In genomic region chr1:207188901-207189300, GRCh38 we compare ENCODE assay signal across 23 cellular contexts.
DNase-seq lines count a peak whose midpoint lies in the region; ATAC-seq and TF ChIP-seq lines count a peak whose summit lies in the region.
"Had no signal": no experiment of that assay in that cellular context is flagged by ENCODE, and none has a peak within 500 bp of the region (broad histone marks: within the 10 kb centered on the region; RNA-seq: fewer than 3 reads in every experiment).

No MANE protein-coding gene starts in this region.

- H3K36me3 ChIP-seq in lower lobe of right lung = no peaks in the 10 kb centered on the region

- H3K27me3 Mint-ChIP-seq in dendritic cell treated with granulocyte-macrophage colony-stimulating factor and Interleukin-4, amounts not matched to agents 40 ng/mL and 50 ng/mL, for 4 days = peaks cover 2% of the 10 kb centered on the region
- peaks cover 5% of the 10 kb centered on the region for H3K27me3 Mint-ChIP-seq in activated T-helper 1 cell treated with anti-CD3 and anti-CD28 coated beads, Interleukin-12 subunit alpha, Interleukin-12 subunit beta, Interleukin-2, Interleukin-4 antibody, amounts not matched to agents 30 ng/mL and 10 ng/mL and 1 ng/mL, durations not matched to agents 14 hours and 24 hours and 36 hours (ENCODE audit: insufficient read depth)

- H3K9me3 ChIP-seq in lower lobe of right lung = no peaks in the 10 kb centered on the region

- no peak for TF ChIP-seq CTCF in lower lobe of right lung (IDR thresholded peaks at IDR 0.05)

- H3K27ac Mint-ChIP-seq in dendritic cell treated with granulocyte-macrophage colony-stimulating factor and Interleukin-4, amounts not matched to agents 40 ng/mL and 50 ng/mL, for 4 days = peak overlapping the region; percentile 65
- no peak overlapping the region for H3K27ac Mint-ChIP-seq in activated T-helper 1 cell treated with anti-CD3 and anti-CD28 coated beads, Interleukin-12 subunit alpha, Interleukin-12 subunit beta, Interleukin-2, Interleukin-4 antibody, amounts not matched to agents 30 ng/mL and 10 ng/mL and 1 ng/mL, durations not matched to agents 14 hours and 24 hours and 36 hours

- H3K27ac ChIP-seq in lower lobe of right lung = peak overlapping the region; percentile 12
- H3K27ac ChIP-seq: KMS-11, PC-9, SK-N-MC had no signal

- peak; percentile 3 for DNase-seq in NCI-H2029 (lab: John Stamatoyannopoulos, UW)
- DNase-seq in NCI-H2029 treated with DMSO at 0.1 percent for 48 hours (lab: John Stamatoyannopoulos, UW) = no peak
- no peak for DNase-seq in lower lobe of right lung
- DNase-seq in GDM1 (lab: John Stamatoyannopoulos, UW) = no peak
- DNase-seq in MV-4-11 (lab: John Stamatoyannopoulos, UW) = no peak
- DNase-seq in activated CD4-positive, CD25-positive, alpha-beta regulatory T cell treated with anti-CD3 and anti-CD28 coated beads, Interleukin-2, amount 50 U/mL, for 72 hours = no peak
- DNase-seq in activated T-helper 1 cell treated with anti-CD3 and anti-CD28 coated beads, Interleukin-12 subunit alpha, Interleukin-12 subunit beta, Interleukin-2, Interleukin-4 antibody, amounts not matched to agents 30 ng/mL and 10 ng/mL and 1 ng/mL, durations not matched to agents 14 hours and 24 hours and 36 hours (ENCODE audit: low spot score) = no peak
- DNase-seq: 8988T, AML-193, C1 segment of cervical spinal cord, EL, NCI-H1105, NCI-H146, NCI-H2081, NCI-H2171, NCI-H345, NCI-H524, PC-9, RPMI8226, SHP77 had no signal

- peaks cover 15% of the 10 kb centered on the region for H3K4me1 ChIP-seq in lower lobe of right lung

- H3K4me3 Mint-ChIP-seq in dendritic cell treated with granulocyte-macrophage colony-stimulating factor and Interleukin-4, amounts not matched to agents 40 ng/mL and 50 ng/mL, for 4 days = no peak overlapping the region
- H3K4me3 Mint-ChIP-seq in activated T-helper 1 cell treated with anti-CD3 and anti-CD28 coated beads, Interleukin-12 subunit alpha, Interleukin-12 subunit beta, Interleukin-2, Interleukin-4 antibody, amounts not matched to agents 30 ng/mL and 10 ng/mL and 1 ng/mL, durations not matched to agents 14 hours and 24 hours and 36 hours = no peak overlapping the region

- intact Hi-C loops in dendritic cell treated with granulocyte-macrophage colony-stimulating factor and Interleukin-4, amounts not matched to agents 40 ng/mL and 50 ng/mL, for 4 days (cut with micrococcal nuclease) = no loop called here
- intact Hi-C loops in lower lobe of right lung (cut with DNase I) = no loop called here
- intact Hi-C loops in activated T-helper 1 cell treated with anti-CD3 and anti-CD28 coated beads, Interleukin-12 subunit alpha, Interleukin-12 subunit beta, Interleukin-2, Interleukin-4 antibody, amounts not matched to agents 30 ng/mL and 10 ng/mL and 1 ng/mL, durations not matched to agents 14 hours and 24 hours and 36 hours (cut with micrococcal nuclease) = no loop called here

- H3K27me3 ChIP-seq in lower lobe of right lung (ENCODE audit: low read depth) = no peaks in the 10 kb centered on the region

- peaks cover 25% of the 10 kb centered on the region for H3K4me1 Mint-ChIP-seq in dendritic cell treated with granulocyte-macrophage colony-stimulating factor and Interleukin-4, amounts not matched to agents 40 ng/mL and 50 ng/mL, for 4 days (ENCODE audit: low read depth)
- no peaks in the 10 kb centered on the region for H3K4me1 Mint-ChIP-seq in activated T-helper 1 cell treated with anti-CD3 and anti-CD28 coated beads, Interleukin-12 subunit alpha, Interleukin-12 subunit beta, Interleukin-2, Interleukin-4 antibody, amounts not matched to agents 30 ng/mL and 10 ng/mL and 1 ng/mL, durations not matched to agents 14 hours and 24 hours and 36 hours (ENCODE audit: low read depth)

- no peak overlapping the region for H3K4me3 ChIP-seq in lower lobe of right lung
- H3K4me3 ChIP-seq: PC-9, SK-N-MC had no signal

- no peaks in the 10 kb centered on the region for H3K9me3 Mint-ChIP-seq in dendritic cell treated with granulocyte-macrophage colony-stimulating factor and Interleukin-4, amounts not matched to agents 40 ng/mL and 50 ng/mL, for 4 days
- H3K9me3 Mint-ChIP-seq in activated T-helper 1 cell treated with anti-CD3 and anti-CD28 coated beads, Interleukin-12 subunit alpha, Interleukin-12 subunit beta, Interleukin-2, Interleukin-4 antibody, amounts not matched to agents 30 ng/mL and 10 ng/mL and 1 ng/mL, durations not matched to agents 14 hours and 24 hours and 36 hours = peaks cover 18% of the 10 kb centered on the region

- peaks cover 6% of the 10 kb centered on the region for H3K36me3 Mint-ChIP-seq in dendritic cell treated with granulocyte-macrophage colony-stimulating factor and Interleukin-4, amounts not matched to agents 40 ng/mL and 50 ng/mL, for 4 days (ENCODE audit: low read depth)
- H3K36me3 Mint-ChIP-seq in activated T-helper 1 cell treated with anti-CD3 and anti-CD28 coated beads, Interleukin-12 subunit alpha, Interleukin-12 subunit beta, Interleukin-2, Interleukin-4 antibody, amounts not matched to agents 30 ng/mL and 10 ng/mL and 1 ng/mL, durations not matched to agents 14 hours and 24 hours and 36 hours (ENCODE audit: low read depth) = no peaks in the 10 kb centered on the region

- ATAC-seq in lower lobe of right lung = no peak
